In genomic region chr10:42544945-42545344, GRCh38 we compare ENCODE assay signal across 24 cellular contexts.
"Had no signal": no experiment of that assay in that cellular context is flagged by ENCODE, and none has a peak within 500 bp of the region (broad histone marks: within the 10 kb centered on the region; RNA-seq: fewer than 3 reads in every experiment).

No MANE protein-coding gene starts in this region.

- H3K27me3 Mint-ChIP-seq: naive B cell had no signal

- H3K4me3 ChIP-seq: coronary artery, dorsolateral prefrontal cortex, esophagus muscularis mucosa, gastroesophageal sphincter, heart left ventricle, hepatocyte, left lung, lower lobe of right lung, mucosa of descending colon had no signal

- H2AFZ ChIP-seq: hepatocyte had no signal

- ATAC-seq: foreskin keratinocyte, gastroesophageal sphincter, heart left ventricle, left cardiac atrium, left lung, left ventricle myocardium superior, lower lobe of right lung, mucosa of descending colon had no signal

- DNase-seq: dermis blood vessel endothelial cell; dorsolateral prefrontal cortex; effector CD4-positive, alpha-beta T cell; effector memory CD4-positive, alpha-beta T cell; foreskin keratinocyte; heart left ventricle; hypothalamus; immature natural killer cell; islet precursor cell; kidney; kidney glomerular epithelial cell; left cardiac atrium; left lung; left ventricle myocardium superior; lower lobe of right lung; mesenchymal stem cell; mucosa of descending colon; naive B cell had no signal

- H3K4me2 ChIP-seq: hepatocyte had no signal

- FAIRE-seq: endothelial cell of umbilical vein, kidney had no signal

- H3K4me3 Mint-ChIP-seq: immature natural killer cell, mesothelial cell of epicardium, naive B cell had no signal

- H3K27ac Mint-ChIP-seq: immature natural killer cell, mesothelial cell of epicardium, naive B cell had no signal

- H3K27ac ChIP-seq: coronary artery, dorsolateral prefrontal cortex, esophagus muscularis mucosa, foreskin keratinocyte, gastroesophageal sphincter, heart left ventricle, hepatocyte, left lung, lower lobe of right lung had no signal

- H3K27me3 ChIP-seq: dorsolateral prefrontal cortex, esophagus muscularis mucosa, foreskin keratinocyte, gastroesophageal sphincter, heart left ventricle, hepatocyte, left lung had no signal

- H3K4me1 Mint-ChIP-seq: mesothelial cell of epicardium had no signal

- H3K79me2 ChIP-seq: hepatocyte had no signal

- H3K4me1 ChIP-seq: esophagus muscularis mucosa, foreskin keratinocyte, gastroesophageal sphincter, heart left ventricle, left lung, lower lobe of right lung had no signal
